Comparison of ENCODE assay signal across 1 cellular context in genomic region chr19:17829855-17830566, GRCh38.
TF ChIP-seq lines count a peak whose summit lies in the region.

No MANE protein-coding gene starts in this region.

TF ChIP-seq in HepG2, 621 proteins besides CTCF, POLR2A, EP300 and RAD21:
- TF ChIP-seq HDAC2 (CRISPR knock-in tag; IDR thresholded peaks at IDR 0.05) (no peak), FOSL1 (CRISPR knock-in tag; IDR thresholded peaks at IDR 0.05; ENCODE audit: borderline replicate concordance) (no peak), KAT2B (IDR thresholded peaks at IDR 0.05; ENCODE audit: borderline replicate concordance, low read depth, low read length) (no peak), MXI1 (IDR thresholded peaks at IDR 0.05; ENCODE audit: borderline replicate concordance, low read depth, low read length) (no peak), ZBTB3 (CRISPR knock-in tag; IDR thresholded peaks at IDR 0.05; ENCODE audit: borderline replicate concordance, low read depth) (no peak), SRY (CRISPR knock-in tag; IDR thresholded peaks at IDR 0.05) (no peak), DMAP1 (CRISPR knock-in tag; IDR thresholded peaks at IDR 0.05) (no peak), FOXM1 (CRISPR knock-in tag; IDR thresholded peaks at IDR 0.05) (no peak)
- TF ChIP-seq, protein P1, sequence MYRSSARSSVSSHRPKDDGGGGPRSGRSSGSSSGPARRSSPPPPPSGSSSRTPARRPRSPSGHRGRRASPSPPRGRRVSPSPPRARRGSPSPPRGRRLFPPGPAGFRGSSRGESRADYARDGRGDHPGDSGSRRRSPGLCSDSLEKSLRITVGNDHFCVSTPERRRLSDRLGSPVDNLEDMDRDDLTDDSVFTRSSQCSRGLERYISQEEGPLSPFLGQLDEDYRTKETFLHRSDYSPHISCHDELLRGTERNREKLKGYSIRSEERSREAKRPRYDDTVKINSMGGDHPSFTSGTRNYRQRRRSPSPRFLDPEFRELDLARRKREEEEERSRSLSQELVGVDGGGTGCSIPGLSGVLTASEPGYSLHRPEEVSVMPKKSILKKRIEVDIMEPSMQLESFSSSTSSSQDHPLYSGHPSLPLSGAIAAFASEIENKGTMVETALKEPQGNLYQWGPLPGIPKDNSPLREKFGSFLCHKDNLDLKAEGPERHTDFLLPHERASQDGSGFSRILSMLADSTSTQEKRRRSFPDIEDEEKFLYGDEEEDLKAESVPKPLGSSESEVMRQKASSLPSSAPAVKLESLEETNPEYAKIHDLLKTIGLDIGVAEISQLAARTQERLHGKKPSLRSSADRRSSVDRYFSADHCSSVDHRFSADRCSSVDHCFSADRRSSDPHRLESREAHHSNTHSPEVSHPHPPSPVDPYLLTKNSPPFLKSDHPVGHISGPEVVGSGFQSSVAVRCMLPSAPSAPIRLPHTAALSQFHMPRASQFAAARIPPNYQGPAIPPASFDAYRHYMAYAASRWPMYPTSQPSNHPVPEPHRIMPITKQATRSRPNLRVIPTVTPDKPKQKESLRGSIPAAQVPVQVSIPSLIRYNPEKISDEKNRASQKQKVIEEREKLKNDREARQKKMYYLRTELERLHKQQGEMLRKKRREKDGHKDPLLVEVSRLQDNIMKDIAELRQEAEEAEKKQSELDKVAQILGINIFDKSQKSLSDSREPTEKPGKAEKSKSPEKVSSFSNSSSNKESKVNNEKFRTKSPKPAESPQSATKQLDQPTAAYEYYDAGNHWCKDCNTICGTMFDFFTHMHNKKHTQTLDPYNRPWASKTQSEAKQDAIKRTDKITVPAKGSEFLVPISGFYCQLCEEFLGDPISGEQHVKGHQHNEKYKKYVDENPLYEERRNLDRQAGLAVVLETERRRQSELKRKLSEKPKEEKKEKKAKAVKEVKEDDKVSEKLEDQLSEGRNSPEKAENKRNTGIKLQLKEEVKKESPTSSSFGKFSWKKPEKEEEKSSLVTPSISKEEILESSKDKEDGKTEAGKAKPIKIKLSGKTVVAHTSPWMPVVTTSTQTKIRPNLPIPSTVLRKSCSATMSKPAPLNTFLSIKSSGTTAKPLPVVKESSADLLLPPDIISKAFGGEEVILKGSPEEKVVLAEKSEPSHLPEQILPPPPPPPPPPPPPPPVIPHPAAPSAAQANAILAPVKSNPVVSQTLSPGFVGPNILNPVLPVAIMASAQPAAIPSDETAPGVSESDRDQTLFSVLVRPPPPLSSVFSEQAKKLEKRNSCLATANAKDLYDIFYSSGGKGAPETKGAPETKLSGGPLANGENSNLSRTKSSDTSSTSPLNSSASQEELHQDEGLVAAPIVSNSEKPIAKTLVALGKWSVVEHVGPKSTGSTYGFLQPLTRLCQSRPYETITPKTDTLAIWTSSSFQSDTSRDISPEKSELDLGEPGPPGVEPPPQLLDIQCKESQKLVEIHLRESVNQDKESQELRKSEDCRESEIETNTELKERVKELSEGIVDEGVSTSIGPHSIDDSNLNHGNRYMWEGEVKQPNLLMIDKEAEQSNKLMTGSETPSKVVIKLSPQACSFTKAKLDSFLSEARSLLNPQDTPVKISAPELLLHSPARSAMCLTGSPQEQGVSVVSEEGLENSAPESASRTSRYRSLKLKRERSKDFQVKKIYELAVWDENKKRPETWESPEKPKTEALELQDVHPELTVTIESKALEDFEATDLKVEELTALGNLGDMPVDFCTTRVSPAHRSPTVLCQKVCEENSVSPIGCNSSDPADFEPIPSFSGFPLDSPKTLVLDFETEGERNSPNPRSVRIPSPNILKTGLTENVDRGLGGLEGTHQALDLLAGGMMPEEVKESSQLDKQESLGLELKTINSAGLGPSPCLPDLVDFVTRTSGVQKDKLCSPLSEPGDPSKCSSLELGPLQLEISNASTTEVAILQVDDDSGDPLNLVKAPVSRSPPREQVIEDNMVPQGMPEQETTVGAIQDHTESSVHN (CRISPR knock-in tag; IDR thresholded peaks at IDR 0.05), result no peak
